9 cellular contexts compared by ENCODE assay signal in genomic region chr5:9543266-9543925, GRCh38. TPM values are rescaled to one million over a fixed set of nuclear protein-coding genes. Genes with fewer than 3 reads are reported as not detected.
DNase-seq lines count a peak whose midpoint lies in the region; ATAC-seq, FAIRE-seq and TF ChIP-seq lines count a peak whose summit lies in the region.
"Had no signal": no experiment of that assay in that cellular context is flagged by ENCODE, and none has a peak within 500 bp of the region (broad histone marks: within the 10 kb centered on the region; RNA-seq: fewer than 3 reads in every experiment).

No MANE protein-coding gene starts in this region.

- H3K4me1 ChIP-seq in Caco-2 (no peaks in the 10 kb centered on the region), sigmoid colon (peaks cover 0 to 43% (median 21%) of the 10 kb centered on the region in 4 donors)

- WGBS in sigmoid colon, 2 donors: 52 to 72% methylated on average over 10 of the region's 10 CpGs

- peaks cover 49% of the 10 kb centered on the region for H3K36me3 Mint-ChIP-seq in Caco-2 (ENCODE audit: insufficient read depth, unreplicated experiment)
- no peaks in the 10 kb centered on the region for H3K36me3 Mint-ChIP-seq in activated CD8-positive, alpha-beta T cell treated with anti-CD3 and anti-CD28 coated beads, Interleukin-2, amount 10 ng/mL, durations not matched to agents 7 days and 5 days (ENCODE audit: low read depth)

- H3K4me1 Mint-ChIP-seq in Caco-2 (ENCODE audit: low read depth, unreplicated experiment): peaks cover 6% of the 10 kb centered on the region
- H3K4me1 Mint-ChIP-seq in activated CD8-positive, alpha-beta T cell treated with anti-CD3 and anti-CD28 coated beads, Interleukin-2, amount 10 ng/mL, durations not matched to agents 7 days and 5 days (ENCODE audit: low read depth): peaks cover 2% of the 10 kb centered on the region

- TF ChIP-seq CTCF in Caco-2 (IDR thresholded peaks at IDR 0.05; ENCODE audit: insufficient read depth in 1 of 2, low read depth in 1 of 2, low read length in 1 of 2, severe bottlenecking in 1 of 2, unreplicated experiment in 1 of 2) (no peak), astrocyte of the spinal cord (IDR thresholded peaks at IDR 0.05; ENCODE audit: low read depth, low read length) (no peak), foreskin fibroblast (IDR thresholded peaks at IDR 0.05; ENCODE audit: low read depth, low read length) (no peak), sigmoid colon (IDR thresholded peaks at IDR 0.05) (no peak)

- H3K27ac Mint-ChIP-seq in Caco-2 (ENCODE audit: unreplicated experiment): peak overlapping the region; percentile 56
- no peak overlapping the region for H3K27ac Mint-ChIP-seq in activated CD8-positive, alpha-beta T cell treated with anti-CD3 and anti-CD28 coated beads, Interleukin-2, amount 10 ng/mL, durations not matched to agents 7 days and 5 days

- no peak for ATAC-seq in activated CD8-positive, alpha-beta T cell treated with anti-CD3 and anti-CD28 coated beads, Interleukin-2, amount 10 ng/mL, durations not matched to agents 7 days and 5 days

- H3K27me3 ChIP-seq in Caco-2 (replicated peaks; ENCODE audit: control insufficient read depth, insufficient read depth, low read length) (no peaks in the 10 kb centered on the region), sigmoid colon (no peaks in the 10 kb centered on the region)

- no peaks in the 10 kb centered on the region for H3K9me3 Mint-ChIP-seq in Caco-2 (ENCODE audit: unreplicated experiment)
- H3K9me3 Mint-ChIP-seq in activated CD8-positive, alpha-beta T cell treated with anti-CD3 and anti-CD28 coated beads, Interleukin-2, amount 10 ng/mL, durations not matched to agents 7 days and 5 days (ENCODE audit: insufficient read depth): no peaks in the 10 kb centered on the region

- H3K27ac ChIP-seq in sigmoid colon: peak overlapping the region in 3 of 4 donors; percentile 6 to 87 (median 33)
- H3K27ac ChIP-seq: BLaER1 treated with 17β-estradiol and CSF1 and Interleukin-3, amounts not matched to agents 10 nM and 100 nM had no signal

- DNase-seq in Caco-2 (no peak), astrocyte of the spinal cord (ENCODE audit: low read depth, low spot score) (peak; percentile 25), foreskin fibroblast (peak; percentile 41 to 69), sigmoid colon (no peak), H54 (ENCODE audit: insufficient read length, low spot score) (no peak), islet precursor cell (no peak), GM19240 (ENCODE audit: insufficient read length, low spot score) (no peak)
- DNase-seq in activated CD8-positive, alpha-beta T cell treated with anti-CD3 and anti-CD28 coated beads, Interleukin-2, amount 10 ng/mL, durations not matched to agents 7 days and 5 days: no peak

- in situ Hi-C loops in astrocyte of the spinal cord (cut with HindIII; ENCODE audit: low sequenced_read_pairs): no loop called here

- H3K4me3 ChIP-seq in Caco-2 (ENCODE audit: low read depth, low read length) (no peak overlapping the region), astrocyte of the spinal cord (ENCODE audit: low read depth, low read length) (no peak overlapping the region), foreskin fibroblast (ENCODE audit: low read depth in 1 of 2, low read length in 2 of 2) (peak overlapping the region; percentile 89 to 91), sigmoid colon (no peak overlapping the region)

- H3K9me3 ChIP-seq in Caco-2 (no peaks in the 10 kb centered on the region), sigmoid colon (no peaks in the 10 kb centered on the region)

- intact Hi-C loops in Caco-2 (cut with micrococcal nuclease; ENCODE audit: unreplicated experiment) (loop anchor here (5.0 kb wide), 1 partner anchor 604 kb away; no protein-coding TSS in a partner anchor), sigmoid colon (cut with DNase I) (loop anchor here (5.0 to 10.0 kb wide), 5 partner anchors 181 to 1679 kb away; partner anchors contain the start of genes ATPSCKMT, FASTKD3 and MTRR)

- CTCF ChIA-PET in Caco-2 (lab: Charles Lee): interaction anchor here (0.7 to 2.0 kb wide), 2 partner anchors 307 to 387 kb away, joined by 3 to 5 read pairs; no protein-coding TSS in a partner anchor
- CTCF ChIA-PET in activated CD8-positive, alpha-beta T cell treated with anti-CD3 and anti-CD28 coated beads, Interleukin-2, amount 10 ng/mL, durations not matched to agents 7 days and 5 days (lab: Charles Lee): interaction anchor here (1.1 kb wide), 1 partner anchor 16 kb away, joined by 3 read pairs; no protein-coding TSS in a partner anchor

- no TSS peak for BruUV-seq in Caco-2 (replicated peaks; lab: Mats Ljungman, UMichigan)

- H3K36me3 ChIP-seq in Caco-2 (ENCODE audit: control insufficient read depth, insufficient read depth, low read length): no peaks in the 10 kb centered on the region
- H3K36me3 ChIP-seq in sigmoid colon: no peaks in the 10 kb centered on the region
- H3K36me3 ChIP-seq: BLaER1 treated with 17β-estradiol and CSF1 and Interleukin-3, amounts not matched to agents 10 nM and 100 nM had no signal

- no peak for TF ChIP-seq EP300 in sigmoid colon (IDR thresholded peaks at IDR 0.05)

- no peaks in the 10 kb centered on the region for H3K27me3 Mint-ChIP-seq in Caco-2 (ENCODE audit: insufficient read depth, unreplicated experiment)
- peaks cover 15% of the 10 kb centered on the region for H3K27me3 Mint-ChIP-seq in activated CD8-positive, alpha-beta T cell treated with anti-CD3 and anti-CD28 coated beads, Interleukin-2, amount 10 ng/mL, durations not matched to agents 7 days and 5 days (ENCODE audit: low read depth)

- H3K4me3 Mint-ChIP-seq in Caco-2 (ENCODE audit: unreplicated experiment): peak overlapping the region; percentile 96
- H3K4me3 Mint-ChIP-seq in activated CD8-positive, alpha-beta T cell treated with anti-CD3 and anti-CD28 coated beads, Interleukin-2, amount 10 ng/mL, durations not matched to agents 7 days and 5 days: no peak overlapping the region

- FAIRE-seq in H54 (lab: Jason Lieb, UNC): no peak

- POLR2A ChIA-PET in Caco-2 (lab: Charles Lee): no interaction called here
- POLR2A ChIA-PET in activated CD8-positive, alpha-beta T cell treated with anti-CD3 and anti-CD28 coated beads, Interleukin-2, amount 10 ng/mL, durations not matched to agents 7 days and 5 days (lab: Charles Lee): no interaction called here

- TF ChIP-seq POLR2A in sigmoid colon (IDR thresholded peaks at IDR 0.05) (no peak), H54 (IDR thresholded peaks at IDR 0.05; ENCODE audit: low read depth, low read length) (no peak)

RNA-seq across cellular contexts. Expression of gene SEMA5A, which starts 2.5 kb away (rescaled TPM):
- total RNA-seq in Caco-2 (2022) (27.4 and 34.3 TPM in 2 replicates), sigmoid colon (1 to 10 TPM; 1.8 to 2.8 (median 2.5) TPM)
- polyA plus RNA-seq in sigmoid colon: 1 to 10 TPM in 2 of 3 donors, under 1 TPM in 1; 0.60 to 4.7 (median 3.5) TPM
- total RNA-seq in activated CD8-positive, alpha-beta T cell treated with anti-CD3 and anti-CD28 coated beads, Interleukin-2, amount 10 ng/mL, durations not matched to agents 7 days and 5 days: not detected

Comparison
In these comparisons a context has a peak if more than half of its experiments do, and no peak if none do; other contexts are left out.
1. DNase-seq: peak in astrocyte of the spinal cord (single experiment) and foreskin fibroblast (2 of 2); none in Caco-2 (0 of 2), sigmoid colon (single experiment), H54 (single experiment), islet precursor cell (single experiment), GM19240 (single experiment) and activated CD8-positive, alpha-beta T cell treated with anti-CD3 and anti-CD28 coated beads, Interleukin-2, amount 10 ng/mL, durations not matched to agents 7 days and 5 days (single experiment).
2. H3K4me3 ChIP-seq: peak in foreskin fibroblast (2 of 2); none in Caco-2 (single experiment), astrocyte of the spinal cord (single experiment) and sigmoid colon (0 of 4).